1 cellular context compared by ENCODE assay signal in genomic region chr19:516884-517424, GRCh38.
TF ChIP-seq lines count a peak whose summit lies in the region.

No MANE protein-coding gene starts in this region.

TF ChIP-seq in GM23338, 12 proteins besides CTCF, POLR2A, EP300 and RAD21 (continued from another document):
- TF ChIP-seq, protein P1, sequence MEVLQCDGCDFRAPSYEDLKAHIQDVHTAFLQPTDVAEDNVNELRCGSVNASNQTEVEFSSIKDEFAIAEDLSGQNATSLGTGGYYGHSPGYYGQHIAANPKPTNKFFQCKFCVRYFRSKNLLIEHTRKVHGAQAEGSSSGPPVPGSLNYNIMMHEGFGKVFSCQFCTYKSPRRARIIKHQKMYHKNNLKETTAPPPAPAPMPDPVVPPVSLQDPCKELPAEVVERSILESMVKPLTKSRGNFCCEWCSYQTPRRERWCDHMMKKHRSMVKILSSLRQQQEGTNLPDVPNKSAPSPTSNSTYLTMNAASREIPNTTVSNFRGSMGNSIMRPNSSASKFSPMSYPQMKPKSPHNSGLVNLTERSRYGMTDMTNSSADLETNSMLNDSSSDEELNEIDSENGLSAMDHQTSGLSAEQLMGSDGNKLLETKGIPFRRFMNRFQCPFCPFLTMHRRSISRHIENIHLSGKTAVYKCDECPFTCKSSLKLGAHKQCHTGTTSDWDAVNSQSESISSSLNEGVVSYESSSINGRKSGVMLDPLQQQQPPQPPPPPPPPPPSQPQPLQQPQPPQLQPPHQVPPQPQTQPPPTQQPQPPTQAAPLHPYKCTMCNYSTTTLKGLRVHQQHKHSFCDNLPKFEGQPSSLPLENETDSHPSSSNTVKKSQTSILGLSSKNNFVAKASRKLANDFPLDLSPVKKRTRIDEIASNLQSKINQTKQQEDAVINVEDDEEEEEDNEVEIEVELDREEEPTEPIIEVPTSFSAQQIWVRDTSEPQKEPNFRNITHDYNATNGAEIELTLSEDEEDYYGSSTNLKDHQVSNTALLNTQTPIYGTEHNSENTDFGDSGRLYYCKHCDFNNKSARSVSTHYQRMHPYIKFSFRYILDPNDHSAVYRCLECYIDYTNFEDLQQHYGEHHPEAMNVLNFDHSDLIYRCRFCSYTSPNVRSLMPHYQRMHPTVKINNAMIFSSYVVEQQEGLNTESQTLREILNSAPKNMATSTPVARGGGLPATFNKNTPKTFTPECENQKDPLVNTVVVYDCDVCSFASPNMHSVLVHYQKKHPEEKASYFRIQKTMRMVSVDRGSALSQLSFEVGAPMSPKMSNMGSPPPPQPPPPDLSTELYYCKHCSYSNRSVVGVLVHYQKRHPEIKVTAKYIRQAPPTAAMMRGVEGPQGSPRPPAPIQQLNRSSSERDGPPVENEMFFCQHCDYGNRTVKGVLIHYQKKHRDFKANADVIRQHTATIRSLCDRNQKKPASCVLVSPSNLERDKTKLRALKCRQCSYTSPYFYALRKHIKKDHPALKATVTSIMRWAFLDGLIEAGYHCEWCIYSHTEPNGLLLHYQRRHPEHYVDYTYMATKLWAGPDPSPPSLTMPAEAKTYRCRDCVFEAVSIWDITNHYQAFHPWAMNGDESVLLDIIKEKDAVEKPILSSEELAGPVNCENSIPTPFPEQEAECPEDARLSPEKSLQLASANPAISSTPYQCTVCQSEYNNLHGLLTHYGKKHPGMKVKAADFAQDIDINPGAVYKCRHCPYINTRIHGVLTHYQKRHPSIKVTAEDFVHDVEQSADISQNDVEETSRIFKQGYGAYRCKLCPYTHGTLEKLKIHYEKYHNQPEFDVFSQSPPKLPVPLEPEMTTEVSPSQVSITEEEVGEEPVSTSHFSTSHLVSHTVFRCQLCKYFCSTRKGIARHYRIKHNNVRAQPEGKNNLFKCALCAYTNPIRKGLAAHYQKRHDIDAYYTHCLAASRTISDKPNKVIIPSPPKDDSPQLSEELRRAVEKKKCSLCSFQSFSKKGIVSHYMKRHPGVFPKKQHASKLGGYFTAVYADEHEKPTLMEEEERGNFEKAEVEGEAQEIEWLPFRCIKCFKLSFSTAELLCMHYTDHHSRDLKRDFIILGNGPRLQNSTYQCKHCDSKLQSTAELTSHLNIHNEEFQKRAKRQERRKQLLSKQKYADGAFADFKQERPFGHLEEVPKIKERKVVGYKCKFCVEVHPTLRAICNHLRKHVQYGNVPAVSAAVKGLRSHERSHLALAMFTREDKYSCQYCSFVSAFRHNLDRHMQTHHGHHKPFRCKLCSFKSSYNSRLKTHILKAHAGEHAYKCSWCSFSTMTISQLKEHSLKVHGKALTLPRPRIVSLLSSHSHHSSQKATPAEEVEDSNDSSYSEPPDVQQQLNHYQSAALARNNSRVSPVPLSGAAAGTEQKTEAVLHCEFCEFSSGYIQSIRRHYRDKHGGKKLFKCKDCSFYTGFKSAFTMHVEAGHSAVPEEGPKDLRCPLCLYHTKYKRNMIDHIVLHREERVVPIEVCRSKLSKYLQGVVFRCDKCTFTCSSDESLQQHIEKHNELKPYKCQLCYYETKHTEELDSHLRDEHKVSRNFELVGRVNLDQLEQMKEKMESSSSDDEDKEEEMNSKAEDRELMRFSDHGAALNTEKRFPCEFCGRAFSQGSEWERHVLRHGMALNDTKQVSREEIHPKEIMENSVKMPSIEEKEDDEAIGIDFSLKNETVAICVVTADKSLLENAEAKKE (CRISPR knock-in tag; IDR thresholded peaks at IDR 0.05), result no peak
- TF ChIP-seq JUNB (IDR thresholded peaks at IDR 0.05; ENCODE audit: unreplicated experiment) (no peak), EZH2phosphoT487 (IDR thresholded peaks at IDR 0.05; ENCODE audit: unreplicated experiment) (no peak), REST (IDR thresholded peaks at IDR 0.05; ENCODE audit: unreplicated experiment) (no peak), ETS1 (IDR thresholded peaks at IDR 0.05) (no peak), NANOG (IDR thresholded peaks at IDR 0.05; ENCODE audit: borderline replicate concordance) (no peak)
